In genomic region chr10:5070648-5071410, GRCh38 we compare ENCODE assay signal across 11 cellular contexts. TPM values are rescaled to one million over a fixed set of nuclear protein-coding genes. Genes with fewer than 3 reads are reported as not detected.
DNase-seq lines count a peak whose midpoint lies in the region; ATAC-seq and TF ChIP-seq lines count a peak whose summit lies in the region.
"Had no signal": no experiment of that assay in that cellular context is flagged by ENCODE, and none has a peak within 500 bp of the region (broad histone marks: within the 10 kb centered on the region; RNA-seq: fewer than 3 reads in every experiment).

No MANE protein-coding gene starts in this region.

- H4K20me1 ChIP-seq in SK-N-SH (ENCODE audit: insufficient read depth): no peaks in the 10 kb centered on the region

- peak overlapping the region; percentile 11 for H3K27ac Mint-ChIP-seq in nephron progenitor cell

- no peaks in the 10 kb centered on the region for H3F3A ChIP-seq in SK-N-SH (replicated peaks; ENCODE audit: insufficient read depth)

- peaks cover 35% of the 10 kb centered on the region for H3K9me3 Mint-ChIP-seq in nephron progenitor cell

- no peaks in the 10 kb centered on the region for H3K36me3 Mint-ChIP-seq in nephron progenitor cell (ENCODE audit: low read depth)

- peaks cover 38% of the 10 kb centered on the region for H3K4me1 Mint-ChIP-seq in nephron progenitor cell

- H3K27me3 Mint-ChIP-seq in nephron progenitor cell (ENCODE audit: low read depth, poor library complexity): no peaks in the 10 kb centered on the region

- no peak for TF ChIP-seq EP300 in SK-N-SH (IDR thresholded peaks at IDR 0.05; ENCODE audit: borderline replicate concordance in 1 of 2, low read depth in 1 of 2, low read length in 1 of 2)

- H3K4me1 ChIP-seq in urinary bladder (ENCODE audit: insufficient read depth) (peaks cover 2% of the 10 kb centered on the region), SK-N-SH (ENCODE audit: control insufficient read depth in 1 of 2, insufficient read depth in 2 of 2, low read depth in 1 of 2, low read length in 1 of 2) (peaks cover 0 to 16% of the 10 kb centered on the region in 2 experiments; a peak in 2 of 4 replicates)

- no peak for ATAC-seq in GM21737 (IDR thresholded peaks at IDR 0.05; ENCODE audit: unreplicated experiment)

- no peak overlapping the region for H3K4me2 ChIP-seq in SK-N-SH

- H3K4me3 ChIP-seq in urinary bladder (ENCODE audit: low read depth, low read length) (no peak overlapping the region), SK-N-SH (ENCODE audit: low read depth in 2 of 2, low read length in 1 of 2) (no peak overlapping the region)

- DNase-seq in SHP77 (lab: John Stamatoyannopoulos, UW) (peak; percentile 33 to 53), SHP77 treated with DMSO at 0.1 percent for 48 hours (lab: John Stamatoyannopoulos, UW) (no peak), fibroblast of peridontal ligament (ENCODE audit: extremely low read depth) (peak; percentile 59), nephron progenitor cell (no peak), activated gamma-delta T cell treated with Interleukin-2 at 50 U/mL for 16 hours (no peak), SK-N-SH (no peak)
- DNase-seq: activated CD4-positive, alpha-beta T cell treated with anti-CD3 and anti-CD28 coated beads, Interleukin-2, amount 50 U/mL, for 4 hours; NCI-H1694 treated with DMSO at 0.1 percent for 48 hours had no signal

- no peaks in the 10 kb centered on the region for H3K9me3 ChIP-seq in SK-N-SH

- H3K9me2 ChIP-seq in SK-N-SH: no peaks in the 10 kb centered on the region

- H3K27ac ChIP-seq in urinary bladder (ENCODE audit: low read depth): peak overlapping the region; percentile 31
- no peak overlapping the region for H3K27ac ChIP-seq in SK-N-SH (ENCODE audit: low read depth in 2 of 2, low read length in 1 of 2)

- POLR2A ChIA-PET in SK-N-SH (lab: Yijun Ruan, JAX): no interaction called here

- TF ChIP-seq CTCF in nephron progenitor cell (IDR thresholded peaks at IDR 0.05) (no peak), SK-N-SH (IDR thresholded peaks at IDR 0.05) (no peak)

- H3K27me3 ChIP-seq in SK-N-SH (ENCODE audit: insufficient read depth): peaks cover 10% of the 10 kb centered on the region; the same call in 1 of the 2 replicates

- TF ChIP-seq RAD21 in SK-N-SH (IDR thresholded peaks at IDR 0.05; ENCODE audit: low read length): no peak

- no peak overlapping the region for H2AFZ ChIP-seq in SK-N-SH (ENCODE audit: low read depth)

- H3K4me3 Mint-ChIP-seq in nephron progenitor cell: no peak overlapping the region

- H3K36me3 ChIP-seq in urinary bladder (ENCODE audit: insufficient read depth) (no peaks in the 10 kb centered on the region), SK-N-SH (replicated peaks in 1 of 2; ENCODE audit: control insufficient read depth in 1 of 2, insufficient read depth in 2 of 2, low read length in 1 of 2) (no peaks in the 10 kb centered on the region)

- no peaks in the 10 kb centered on the region for H3K79me2 ChIP-seq in SK-N-SH (ENCODE audit: insufficient read depth)

- no peak overlapping the region for H3K9ac ChIP-seq in SK-N-SH

- CTCF ChIA-PET in SK-N-SH (lab: Yijun Ruan, JAX): no interaction called here

TF ChIP-seq in SK-N-SH, 30 proteins besides CTCF, POLR2A, EP300 and RAD21:
- TF ChIP-seq, protein P1, sequence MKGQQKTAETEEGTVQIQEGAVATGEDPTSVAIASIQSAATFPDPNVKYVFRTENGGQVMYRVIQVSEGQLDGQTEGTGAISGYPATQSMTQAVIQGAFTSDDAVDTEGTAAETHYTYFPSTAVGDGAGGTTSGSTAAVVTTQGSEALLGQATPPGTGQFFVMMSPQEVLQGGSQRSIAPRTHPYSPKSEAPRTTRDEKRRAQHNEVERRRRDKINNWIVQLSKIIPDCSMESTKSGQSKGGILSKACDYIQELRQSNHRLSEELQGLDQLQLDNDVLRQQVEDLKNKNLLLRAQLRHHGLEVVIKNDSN (IDR thresholded peaks at IDR 0.05; ENCODE audit: borderline replicate concordance, low read depth): no peak
- TF ChIP-seq, protein P2, sequence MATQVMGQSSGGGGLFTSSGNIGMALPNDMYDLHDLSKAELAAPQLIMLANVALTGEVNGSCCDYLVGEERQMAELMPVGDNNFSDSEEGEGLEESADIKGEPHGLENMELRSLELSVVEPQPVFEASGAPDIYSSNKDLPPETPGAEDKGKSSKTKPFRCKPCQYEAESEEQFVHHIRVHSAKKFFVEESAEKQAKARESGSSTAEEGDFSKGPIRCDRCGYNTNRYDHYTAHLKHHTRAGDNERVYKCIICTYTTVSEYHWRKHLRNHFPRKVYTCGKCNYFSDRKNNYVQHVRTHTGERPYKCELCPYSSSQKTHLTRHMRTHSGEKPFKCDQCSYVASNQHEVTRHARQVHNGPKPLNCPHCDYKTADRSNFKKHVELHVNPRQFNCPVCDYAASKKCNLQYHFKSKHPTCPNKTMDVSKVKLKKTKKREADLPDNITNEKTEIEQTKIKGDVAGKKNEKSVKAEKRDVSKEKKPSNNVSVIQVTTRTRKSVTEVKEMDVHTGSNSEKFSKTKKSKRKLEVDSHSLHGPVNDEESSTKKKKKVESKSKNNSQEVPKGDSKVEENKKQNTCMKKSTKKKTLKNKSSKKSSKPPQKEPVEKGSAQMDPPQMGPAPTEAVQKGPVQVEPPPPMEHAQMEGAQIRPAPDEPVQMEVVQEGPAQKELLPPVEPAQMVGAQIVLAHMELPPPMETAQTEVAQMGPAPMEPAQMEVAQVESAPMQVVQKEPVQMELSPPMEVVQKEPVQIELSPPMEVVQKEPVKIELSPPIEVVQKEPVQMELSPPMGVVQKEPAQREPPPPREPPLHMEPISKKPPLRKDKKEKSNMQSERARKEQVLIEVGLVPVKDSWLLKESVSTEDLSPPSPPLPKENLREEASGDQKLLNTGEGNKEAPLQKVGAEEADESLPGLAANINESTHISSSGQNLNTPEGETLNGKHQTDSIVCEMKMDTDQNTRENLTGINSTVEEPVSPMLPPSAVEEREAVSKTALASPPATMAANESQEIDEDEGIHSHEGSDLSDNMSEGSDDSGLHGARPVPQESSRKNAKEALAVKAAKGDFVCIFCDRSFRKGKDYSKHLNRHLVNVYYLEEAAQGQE (IDR thresholded peaks at IDR 0.05; ENCODE audit: low read depth, low read length): no peak
- no peak for TF ChIP-seq GATA2 (CRISPR knock-in tag; IDR thresholded peaks at IDR 0.05)
- TF ChIP-seq GABPA (IDR thresholded peaks at IDR 0.05; ENCODE audit: low read depth): no peak
- no peak for TF ChIP-seq IRF3 (IDR thresholded peaks at IDR 0.05; ENCODE audit: low read depth, low read length)
- TF ChIP-seq RXRA (IDR thresholded peaks at IDR 0.05; ENCODE audit: borderline replicate concordance, low read depth): no peak
- no peak for TF ChIP-seq FOXJ3 (CRISPR knock-in tag; IDR thresholded peaks at IDR 0.05)
- no peak for TF ChIP-seq RCOR1 (IDR thresholded peaks at IDR 0.05; ENCODE audit: low read length)
- no peak for TF ChIP-seq FOXM1 (IDR thresholded peaks at IDR 0.05; ENCODE audit: low read depth)
- TF ChIP-seq TCF12 (IDR thresholded peaks at IDR 0.05): no peak
- no peak for TF ChIP-seq FOSL2 (IDR thresholded peaks at IDR 0.05; ENCODE audit: borderline replicate concordance, low read depth)
- TF ChIP-seq RFX5 (IDR thresholded peaks at IDR 0.05; ENCODE audit: low read length): no peak
- TF ChIP-seq SMC3 (IDR thresholded peaks at IDR 0.05; ENCODE audit: low read depth, low read length): no peak
- TF ChIP-seq, protein P3, sequence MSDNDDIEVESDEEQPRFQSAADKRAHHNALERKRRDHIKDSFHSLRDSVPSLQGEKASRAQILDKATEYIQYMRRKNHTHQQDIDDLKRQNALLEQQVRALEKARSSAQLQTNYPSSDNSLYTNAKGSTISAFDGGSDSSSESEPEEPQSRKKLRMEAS (IDR thresholded peaks at IDR 0.05; ENCODE audit: low read depth): no peak
- TF ChIP-seq MXI1 (IDR thresholded peaks at IDR 0.05; ENCODE audit: low read depth, low read length): no peak
- TF ChIP-seq EZH2phosphoT487 (IDR thresholded peaks at IDR 0.05; ENCODE audit: borderline replicate concordance, low read depth): no peak
- no peak for TF ChIP-seq NRF1 (IDR thresholded peaks at IDR 0.05; ENCODE audit: low read depth, low read length)

RNA-seq across cellular contexts. Expression of gene AKR1C3, which starts 23.4 kb away (rescaled TPM):
- total RNA-seq in urinary bladder: 13.4 TPM
- polyA plus RNA-seq in urinary bladder: 74.4 TPM
- 0.28 and 0.70 TPM in 2 replicates for polyA plus RNA-seq in SK-N-SH (2012; rRNA removed)
- 0.67 and 0.70 TPM in 2 replicates for polyA plus RNA-seq in SK-N-SH (2012; cell fraction: cytosol; rRNA removed)
- 0.79 and 0.95 TPM in 2 replicates for polyA plus RNA-seq in SK-N-SH (2012; cell fraction: nucleus; rRNA removed)
- total RNA-seq: SK-MEL-5 had no signal

Comparison
In these comparisons a context has a peak if more than half of its experiments do, and no peak if none do; other contexts are left out.
1. DNase-seq: peak in SHP77 (2 of 2) and fibroblast of peridontal ligament (single experiment); none in SHP77 treated with DMSO at 0.1 percent for 48 hours (single experiment), nephron progenitor cell (single experiment), activated gamma-delta T cell treated with Interleukin-2 at 50 U/mL for 16 hours (single experiment) and SK-N-SH (single experiment).
2. RNA of gene AKR1C3, which starts 23.4 kb away (polyA plus RNA-seq): 74.4 TPM in urinary bladder (single experiment); 0.28 to 0.95 TPM in SK-N-SH; every median in the first group is over 10 times any median in the second.